ENCODE assay signal across 11 cellular contexts in the genomic region with DNA sequence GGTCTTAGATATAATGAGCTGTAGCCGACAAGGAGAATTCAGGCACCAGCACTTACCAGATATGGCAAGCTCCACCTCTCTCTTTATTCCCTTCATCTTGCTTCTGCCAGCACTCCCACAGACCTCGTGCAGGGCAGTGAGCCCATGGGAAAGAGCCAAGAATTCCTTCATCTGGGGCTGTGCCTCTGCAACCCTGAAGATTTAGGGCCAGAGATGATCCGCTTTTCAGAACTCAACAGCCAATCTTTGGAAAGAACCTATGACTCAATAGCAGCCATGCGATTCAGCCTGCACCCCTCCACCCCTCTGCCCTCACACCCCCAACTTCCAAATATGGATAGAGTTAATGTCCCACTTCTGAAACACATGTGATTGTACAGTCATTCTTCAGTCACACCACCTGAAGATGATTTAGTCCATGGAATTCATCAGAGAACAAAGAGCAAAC.
DNase-seq lines count a peak whose midpoint lies in the region; ATAC-seq and TF ChIP-seq lines count a peak whose summit lies in the region.
"Had no signal": no experiment of that assay in that cellular context is flagged by ENCODE, and none has a peak within 500 bp of the region (broad histone marks: within the 10 kb centered on the region; RNA-seq: fewer than 3 reads in every experiment).

No MANE protein-coding gene starts in this region.

- peaks cover 12% of the 10 kb centered on the region for H3K36me3 Mint-ChIP-seq in activated T-cell treated with anti-CD3 and anti-CD28 coated beads, Interleukin-2, amount 50 U/mL, for 24 hours (ENCODE audit: low read depth)

- no peak overlapping the region for H3K4me3 Mint-ChIP-seq in activated T-cell treated with anti-CD3 and anti-CD28 coated beads, Interleukin-2, amount 50 U/mL, for 24 hours
- H3K4me3 Mint-ChIP-seq: CD8-positive, alpha-beta T cell had no signal

- H3K36me3 ChIP-seq in prostate gland (no peaks in the 10 kb centered on the region), H7 (replicated peaks; ENCODE audit: control insufficient read depth, insufficient read depth, low read length) (no peaks in the 10 kb centered on the region)
- H3K36me3 ChIP-seq: spleen had no signal

- peak; percentile 95 for ATAC-seq in SK-N-SH treated with all-trans-retinoic acid at 6 μM for 48 hours
- ATAC-seq in foreskin keratinocyte: peak; percentile 92
- no peak for ATAC-seq in GM21515 (IDR thresholded peaks at IDR 0.05; ENCODE audit: unreplicated experiment)
- ATAC-seq: CD8-positive, alpha-beta T cell had no signal

- intact Hi-C loops in prostate gland (cut with DNase I): no loop called here

- H3K27ac Mint-ChIP-seq in activated T-cell treated with anti-CD3 and anti-CD28 coated beads, Interleukin-2, amount 50 U/mL, for 24 hours: no peak overlapping the region
- H3K27ac Mint-ChIP-seq: CD8-positive, alpha-beta T cell had no signal

- WGBS in prostate gland: 16% methylated on average over 4 of the region's 4 CpGs

- peaks cover 11% of the 10 kb centered on the region for H3K9me3 Mint-ChIP-seq in activated T-cell treated with anti-CD3 and anti-CD28 coated beads, Interleukin-2, amount 50 U/mL, for 24 hours

- H3K4me1 Mint-ChIP-seq in activated T-cell treated with anti-CD3 and anti-CD28 coated beads, Interleukin-2, amount 50 U/mL, for 24 hours (ENCODE audit: low read depth): peaks cover 5% of the 10 kb centered on the region

- H3K4me3 ChIP-seq in prostate gland (no peak overlapping the region), H7 (ENCODE audit: insufficient read depth, low read depth, low read length) (no peak overlapping the region)
- H3K4me3 ChIP-seq: spleen had no signal

- no peak for TF ChIP-seq CTCF in AG09319 (IDR thresholded peaks at IDR 0.05; ENCODE audit: low read depth, low read length)
- TF ChIP-seq CTCF in foreskin keratinocyte (conservative IDR thresholded peaks at IDR 0.05): no peak
- no peak for TF ChIP-seq CTCF in prostate gland (IDR thresholded peaks at IDR 0.05)

- H3K27ac ChIP-seq in foreskin keratinocyte (peak overlapping the region; percentile 54), prostate gland (no peak overlapping the region)
- H3K27ac ChIP-seq: KMS-11, spleen had no signal

- no peak for TF ChIP-seq POLR2A in prostate gland (IDR thresholded peaks at IDR 0.05)

- no peaks in the 10 kb centered on the region for H3K4me1 ChIP-seq in foreskin keratinocyte
- H3K4me1 ChIP-seq in prostate gland (replicated peaks): no peaks in the 10 kb centered on the region

- H3K9me3 ChIP-seq in prostate gland: no peaks in the 10 kb centered on the region

- DNase-seq in AG09319 (ENCODE audit: extremely low read depth, low read depth) (peak; percentile 90), foreskin keratinocyte (peak; percentile 97 to 99), prostate gland (ENCODE audit: low spot score) (peak; percentile 38), H7 (no peak), middle frontal gyrus (ENCODE audit: extremely low spot score, low spot score) (no peak)
- DNase-seq in activated T-cell treated with anti-CD3 and anti-CD28 coated beads, Interleukin-2, amount 50 U/mL, for 24 hours: no peak
- DNase-seq: CD8-positive, alpha-beta T cell; spleen had no signal

- H3K27me3 ChIP-seq in foreskin keratinocyte: no peaks in the 10 kb centered on the region
- H3K27me3 ChIP-seq in prostate gland (replicated peaks; ENCODE audit: insufficient read depth): no peaks in the 10 kb centered on the region
- H3K27me3 ChIP-seq in H7 (ENCODE audit: control insufficient read depth, insufficient read depth, low read length): no peaks in the 10 kb centered on the region
- H3K27me3 ChIP-seq: spleen had no signal

- H3K27me3 Mint-ChIP-seq in activated T-cell treated with anti-CD3 and anti-CD28 coated beads, Interleukin-2, amount 50 U/mL, for 24 hours: no peaks in the 10 kb centered on the region

TF ChIP-seq in SK-N-SH treated with all-trans-retinoic acid at 6 μM for 48 hours, 23 proteins besides CTCF, POLR2A, EP300 and RAD21:
- TF ChIP-seq GLIS3 (CRISPR knock-in tag; IDR thresholded peaks at IDR 0.05) (no peak), ZNF565 (CRISPR knock-in tag; conservative IDR thresholded peaks at IDR 0.05; ENCODE audit: low read depth) (no peak), ESRRG (CRISPR knock-in tag; IDR thresholded peaks at IDR 0.05) (no peak)

Comparison
In these comparisons a context has a peak if more than half of its experiments do, and no peak if none do; other contexts are left out.
1. DNase-seq: peak in AG09319 (single experiment), foreskin keratinocyte (2 of 2) and prostate gland (single experiment); none in H7 (single experiment), activated T-cell treated with anti-CD3 and anti-CD28 coated beads, Interleukin-2, amount 50 U/mL, for 24 hours (single experiment) and middle frontal gyrus (single experiment).